ENCODE assay signal across 12 cellular contexts in the genomic region with DNA sequence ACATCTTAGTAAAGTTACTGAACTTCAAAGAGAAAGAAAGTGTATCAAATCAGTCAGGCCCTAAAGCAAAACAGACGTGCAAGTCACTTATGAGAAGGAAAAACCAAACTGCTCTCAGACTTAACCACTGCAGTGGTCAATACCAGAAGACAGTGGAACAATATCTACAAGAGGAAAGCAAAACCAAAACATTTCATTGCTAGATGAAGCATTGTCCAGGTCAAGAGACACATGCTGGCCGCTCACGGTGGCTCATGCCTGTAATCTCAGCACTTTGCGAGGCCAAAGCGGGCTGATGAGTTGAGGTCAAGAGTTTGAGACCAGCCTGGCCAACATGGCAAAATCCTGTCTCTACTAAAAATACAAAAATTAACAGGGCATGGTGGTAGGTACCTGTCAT.
DNase-seq lines count a peak whose midpoint lies in the region; ATAC-seq and TF ChIP-seq lines count a peak whose summit lies in the region.
"Had no signal": no experiment of that assay in that cellular context is flagged by ENCODE, and none has a peak within 500 bp of the region (broad histone marks: within the 10 kb centered on the region; RNA-seq: fewer than 3 reads in every experiment).

No MANE protein-coding gene starts in this region.

- H3K36me3 ChIP-seq in Karpas-422 (ENCODE audit: insufficient read depth, low read length), result no peaks in the 10 kb centered on the region
- H3K36me3 ChIP-seq: transverse colon had no signal

- no peak overlapping the region for H3K4me2 ChIP-seq in Karpas-422 (ENCODE audit: low read depth, low read length, poor library complexity, severe bottlenecking)

- ATAC-seq in GM18498 (IDR thresholded peaks at IDR 0.05; ENCODE audit: unreplicated experiment) (peak; percentile 91), GM19452 (IDR thresholded peaks at IDR 0.05; ENCODE audit: unreplicated experiment) (peak; percentile 85), HG02798 (IDR thresholded peaks at IDR 0.05; ENCODE audit: poor library complexity, unreplicated experiment) (peak; percentile 85), HG03439 (IDR thresholded peaks at IDR 0.05; ENCODE audit: unreplicated experiment) (peak; percentile 78), GM19467 (IDR thresholded peaks at IDR 0.05; ENCODE audit: unreplicated experiment) (no peak), foreskin keratinocyte (no peak)

- no peaks in the 10 kb centered on the region for H3K9me3 ChIP-seq in Karpas-422 (ENCODE audit: low read length)
- H3K9me3 ChIP-seq: transverse colon had no signal

- H3K27ac ChIP-seq in foreskin keratinocyte (no peak overlapping the region), Karpas-422 (ENCODE audit: low read length) (no peak overlapping the region)
- H3K27ac ChIP-seq: transverse colon had no signal

- H3K79me2 ChIP-seq in Karpas-422 (ENCODE audit: low read length), result no peaks in the 10 kb centered on the region

- no peak for TF ChIP-seq CTCF in foreskin keratinocyte (conservative IDR thresholded peaks at IDR 0.05)

- no peaks in the 10 kb centered on the region for H3K4me1 ChIP-seq in foreskin keratinocyte
- no peaks in the 10 kb centered on the region for H3K4me1 ChIP-seq in Karpas-422 (ENCODE audit: low read length)
- H3K4me1 ChIP-seq: transverse colon had no signal

- no peaks in the 10 kb centered on the region for H3K9me2 ChIP-seq in Karpas-422 (replicated peaks; ENCODE audit: insufficient read depth, low read length)

- peaks cover 8% of the 10 kb centered on the region for H3K27me3 ChIP-seq in foreskin keratinocyte
- no peaks in the 10 kb centered on the region for H3K27me3 ChIP-seq in Karpas-422 (ENCODE audit: low read length)
- H3K27me3 ChIP-seq: transverse colon had no signal

- H3K9ac ChIP-seq in Karpas-422 (ENCODE audit: low read length), result no peak overlapping the region

- DNase-seq in NCI-H345 (lab: John Stamatoyannopoulos, UW) (no peak), foreskin keratinocyte (no peak), Karpas-422 (no peak)
- DNase-seq: effector CD4-positive, alpha-beta T cell; NCI-H446; retina; transverse colon had no signal

- no peaks in the 10 kb centered on the region for H4K20me1 ChIP-seq in Karpas-422 (ENCODE audit: insufficient read depth, low read depth, low read length)

- H3K4me3 ChIP-seq in Karpas-422 (ENCODE audit: low read length), result no peak overlapping the region
- H3K4me3 ChIP-seq: transverse colon had no signal

- no peak overlapping the region for H2AFZ ChIP-seq in Karpas-422 (ENCODE audit: low read length)

Comparison
In these comparisons a context has a peak if more than half of its experiments do, and no peak if none do; other contexts are left out.
1. ATAC-seq: peak in GM18498 (single experiment), GM19452 (single experiment), HG02798 (single experiment) and HG03439 (single experiment); none in GM19467 (single experiment) and foreskin keratinocyte (single experiment).